In genomic region chr7:148397985-148398384, GRCh38 we compare ENCODE assay signal across 26 cellular contexts.
"Had no signal": no experiment of that assay in that cellular context is flagged by ENCODE, and none has a peak within 500 bp of the region (broad histone marks: within the 10 kb centered on the region; RNA-seq: fewer than 3 reads in every experiment).

No MANE protein-coding gene starts in this region.

- FAIRE-seq: bronchial epithelial cell, islet of Langerhans had no signal

- H3K27ac ChIP-seq: coronary artery, esophagus squamous epithelium, gastrocnemius medialis, parathyroid adenoma, thoracic aorta, vagina, VCaP had no signal

- DNase-seq: activated CD4-positive, alpha-beta T cell treated with anti-CD3 and anti-CD28 coated beads for 1 hour; activated CD4-positive, alpha-beta T cell treated with anti-CD3 and anti-CD28 coated beads, Interleukin-2, amount 50 U/mL, for 1 hour; activated CD8-positive, alpha-beta memory T cell treated with anti-CD3 and anti-CD28 coated beads, Interleukin-2, amount 50 U/mL, for 4 hours; activated naive CD4-positive, alpha-beta T cell treated with anti-CD3 and anti-CD28 coated beads for 36 hours; activated naive CD8-positive, alpha-beta T cell treated with anti-CD3 and anti-CD28 coated beads, Interleukin-2, amount 10 ng/mL, durations not matched to agents 7 days and 5 days; activated T-cell treated with anti-CD3 and anti-CD28 coated beads, Interleukin-2, amount 50 U/mL, for 24 hours; amniotic stem cell; esophagus squamous epithelium; gastrocnemius medialis; head of caudate nucleus; hypothalamus; left ventricle myocardium superior; mammary epithelial cell; right cardiac atrium; stimulated activated CD4-positive, alpha-beta T cell treated with anti-CD3 and anti-CD28 coated beads, Interleukin-12 subunit alpha, Interleukin-12 subunit beta, amount 100 ng/mL, for 4 hours; stimulated activated CD4-positive, alpha-beta T cell treated with anti-CD3 and anti-CD28 coated beads, Interleukin-1b, Interleukin-23, amount 100 ng/mL, for 48 hours; stimulated activated naive CD4-positive, alpha-beta T cell had no signal

- H3K79me2 ChIP-seq: parathyroid adenoma had no signal

- H3K9me3 ChIP-seq: esophagus squamous epithelium, gastrocnemius medialis, thoracic aorta, vagina had no signal

- H2AFZ ChIP-seq: parathyroid adenoma had no signal

- H3K36me3 ChIP-seq: esophagus squamous epithelium, gastrocnemius medialis, thoracic aorta, vagina had no signal

- ATAC-seq: activated T-helper 17 cell treated with anti-CD3 and anti-CD28 coated beads, Interleukin-2, amount 50 U/mL, for 72 hours; gastrocnemius medialis; left ventricle myocardium superior; natural killer cell treated with Interleukin-12 subunit alpha and Interleukin-12 subunit beta and Interleukin-15 and Interleukin-18, amount 100 ng/mL, for 72 hours; right cardiac atrium had no signal

- H3K9ac ChIP-seq: parathyroid adenoma had no signal

- H3K4me3 ChIP-seq: coronary artery, esophagus squamous epithelium, gastrocnemius medialis, thoracic aorta, vagina had no signal

- H3K27me3 ChIP-seq: vagina had no signal

- H3K4me1 ChIP-seq: gastrocnemius medialis, parathyroid adenoma, vagina had no signal
